16 cellular contexts compared by ENCODE assay signal in genomic region chr9:136867480-136867879, GRCh38. TPM values are rescaled to one million over a fixed set of nuclear protein-coding genes. Genes with fewer than 3 reads are reported as not detected.
A peak's percentile ranks its signal among the peaks of the same experiment; 100 is the strongest.
DNase-seq lines count a peak whose midpoint lies in the region; ATAC-seq and TF ChIP-seq lines count a peak whose summit lies in the region.
"Had no signal": no experiment of that assay in that cellular context is flagged by ENCODE, and none has a peak within 500 bp of the region (broad histone marks: within the 10 kb centered on the region; RNA-seq: fewer than 3 reads in every experiment).

No MANE protein-coding gene starts in this region.

- TF ChIP-seq CTCF in right atrium auricular region (IDR thresholded peaks at IDR 0.05) (no peak), activated B cell treated with CpG ODN at 0.5 μM for 24 hours (IDR thresholded peaks at IDR 0.05) (no peak), left lung (IDR thresholded peaks at IDR 0.05) (no peak)

- H3K27ac ChIP-seq in right atrium auricular region (no peak overlapping the region), left lung (no peak overlapping the region)
- H3K27ac ChIP-seq: prostate gland had no signal

- no peak overlapping the region for H3K27ac Mint-ChIP-seq in activated B cell treated with CpG ODN at 0.5 μM for 24 hours
- H3K27ac Mint-ChIP-seq in stimulated activated naive B cell treated with anti-CD40 and anti-IgM and Interleukin-4, amounts not matched to agents 10 μg/mL and 1 μg/mL and 100 μg/mL, for 72 hours, result no peak overlapping the region

- CTCF ChIA-PET in activated B cell treated with CpG ODN at 0.5 μM for 24 hours (lab: Charles Lee), result no interaction called here

- intact Hi-C loops in left cardiac atrium (cut with DNase I), result loop anchor here in 1 of 2 donors (10.0 kb wide), 1 partner anchor 57 kb away; no protein-coding TSS in a partner anchor
- intact Hi-C loops in activated B cell treated with CpG ODN at 0.5 μM for 24 hours (cut with micrococcal nuclease), result loop anchor here (5.0 kb wide), 1 partner anchor 35 kb away; no protein-coding TSS in a partner anchor
- intact Hi-C loops in left lung (cut with DNase I), result no loop called here

- H3K4me3 ChIP-seq in right atrium auricular region (no peak overlapping the region), left lung (no peak overlapping the region)

- no peaks in the 10 kb centered on the region for H3K27me3 ChIP-seq in right atrium auricular region
- H3K27me3 ChIP-seq in left lung, result no peaks in the 10 kb centered on the region

- POLR2A ChIA-PET in activated B cell treated with CpG ODN at 0.5 μM for 24 hours (lab: Charles Lee), result interaction anchor here (2.4 to 2.5 kb wide), 2 partner anchors 15 to 35 kb away, joined by 11 to 20 read pairs; no protein-coding TSS in a partner anchor

- no peaks in the 10 kb centered on the region for H3K27me3 Mint-ChIP-seq in activated B cell treated with CpG ODN at 0.5 μM for 24 hours
- H3K27me3 Mint-ChIP-seq in stimulated activated naive B cell treated with anti-CD40 and anti-IgM and Interleukin-4, amounts not matched to agents 10 μg/mL and 1 μg/mL and 100 μg/mL, for 72 hours, result no peaks in the 10 kb centered on the region

- peaks cover 15% of the 10 kb centered on the region for H3K4me1 Mint-ChIP-seq in activated B cell treated with CpG ODN at 0.5 μM for 24 hours
- peaks cover 8 to 25% of the 10 kb centered on the region in 2 donors for H3K4me1 Mint-ChIP-seq in stimulated activated naive B cell treated with anti-CD40 and anti-IgM and Interleukin-4, amounts not matched to agents 10 μg/mL and 1 μg/mL and 100 μg/mL, for 72 hours

- H3K36me3 Mint-ChIP-seq in activated B cell treated with CpG ODN at 0.5 μM for 24 hours (ENCODE audit: low read depth), result peaks cover 20% of the 10 kb centered on the region
- H3K36me3 Mint-ChIP-seq in stimulated activated naive B cell treated with anti-CD40 and anti-IgM and Interleukin-4, amounts not matched to agents 10 μg/mL and 1 μg/mL and 100 μg/mL, for 72 hours, result peaks cover 9 to 10% of the 10 kb centered on the region in 2 donors

- DNase-seq in left cardiac atrium (peak; percentile 14), right atrium auricular region (ENCODE audit: low spot score) (no peak), activated B cell treated with CpG ODN at 0.5 μM for 24 hours (no peak), left lung (peak; percentile 5 to 64), DMS79 (lab: John Stamatoyannopoulos, UW) (no peak), NCI-H1694 (lab: John Stamatoyannopoulos, UW) (no peak)
- no peak for DNase-seq in stimulated activated naive B cell treated with anti-CD40 and anti-IgM and Interleukin-4, amounts not matched to agents 10 μg/mL and 1 μg/mL and 100 μg/mL, for 72 hours
- DNase-seq: activated CD8-positive, alpha-beta memory T cell treated with anti-CD3 and anti-CD28 coated beads for 24 hours; AML-193; anterior cingulate cortex; EL; MV-4-11; PC-3; stimulated activated CD4-positive, alpha-beta T cell treated with anti-CD3 and anti-CD28 coated beads, Interleukin-1b, Interleukin-23, amount 100 ng/mL, for 48 hours had no signal

- peaks cover 0 to 26% of the 10 kb centered on the region in 2 donors for H3K4me1 ChIP-seq in right atrium auricular region
- peaks cover 9 to 22% of the 10 kb centered on the region in 2 donors for H3K4me1 ChIP-seq in left lung

- H3K4me3 Mint-ChIP-seq in activated B cell treated with CpG ODN at 0.5 μM for 24 hours, result peak overlapping the region; percentile 73
- H3K4me3 Mint-ChIP-seq in stimulated activated naive B cell treated with anti-CD40 and anti-IgM and Interleukin-4, amounts not matched to agents 10 μg/mL and 1 μg/mL and 100 μg/mL, for 72 hours, result peak overlapping the region; percentile 16 to 50

- H3K36me3 ChIP-seq in right atrium auricular region (peaks cover 14% of the 10 kb centered on the region), left lung (peaks cover 0 to 14% of the 10 kb centered on the region in 2 donors)

- ATAC-seq in left cardiac atrium (no peak), activated B cell treated with CpG ODN at 0.5 μM for 24 hours (ENCODE audit: low read depth) (no peak), left lung (no peak), GM19452 (IDR thresholded peaks at IDR 0.05; ENCODE audit: unreplicated experiment) (no peak)
- ATAC-seq in stimulated activated naive B cell treated with anti-CD40 and anti-IgM and Interleukin-4, amounts not matched to agents 10 μg/mL and 1 μg/mL and 100 μg/mL, for 72 hours (replicated peaks), result no peak
- ATAC-seq: PC-3 had no signal

- H3K9me3 Mint-ChIP-seq in activated B cell treated with CpG ODN at 0.5 μM for 24 hours, result no peaks in the 10 kb centered on the region
- no peaks in the 10 kb centered on the region for H3K9me3 Mint-ChIP-seq in stimulated activated naive B cell treated with anti-CD40 and anti-IgM and Interleukin-4, amounts not matched to agents 10 μg/mL and 1 μg/mL and 100 μg/mL, for 72 hours

- H3K9me3 ChIP-seq in right atrium auricular region (no peaks in the 10 kb centered on the region), left lung (peaks cover 0 to 9% of the 10 kb centered on the region in 2 donors)
- H3K9me3 ChIP-seq: prostate gland had no signal

RNA-seq across cellular contexts. Expression of gene EDF1, which starts 1.4 kb away (rescaled TPM):
- 100 to 1,000 TPM; 296 to 304 TPM for total RNA-seq in left cardiac atrium
- total RNA-seq in right atrium auricular region, result 100 to 1,000 TPM; 329 to 428 TPM
- total RNA-seq in activated B cell treated with CpG ODN at 0.5 μM for 24 hours, result 282 and 298 TPM in 2 replicates
- total RNA-seq in left lung, result 100 to 1,000 TPM; 247 to 288 TPM

RNA-seq across cellular contexts. Expression of gene MAMDC4, which starts 15.3 kb away (rescaled TPM):
- total RNA-seq in left cardiac atrium (1 to 10 TPM; 3.7 to 8.4 TPM), right atrium auricular region (1 to 10 TPM; 1.7 to 2.0 TPM), activated B cell treated with CpG ODN at 0.5 μM for 24 hours (5.2 and 6.1 TPM in 2 replicates), left lung (10 to 100 TPM; 14.7 to 16.0 TPM)

RNA-seq across cellular contexts. Expression of gene PHPT1, which starts 18.3 kb away (rescaled TPM):
- 100 to 1,000 TPM; 184 to 189 TPM for total RNA-seq in left cardiac atrium
- 100 to 1,000 TPM; 140 to 154 TPM for total RNA-seq in right atrium auricular region
- total RNA-seq in activated B cell treated with CpG ODN at 0.5 μM for 24 hours, result 58.8 and 64.6 TPM in 2 replicates
- 100 to 1,000 TPM; 118 to 151 TPM for total RNA-seq in left lung

RNA-seq across cellular contexts. Expression of gene TRAF2, which starts 18.8 kb away (rescaled TPM):
- total RNA-seq in left cardiac atrium (10 to 100 TPM in 1 of 2 donors, 1 to 10 TPM in 1; 8.8 to 11.8 TPM), right atrium auricular region (1 to 10 TPM; 1.9 to 4.1 TPM), activated B cell treated with CpG ODN at 0.5 μM for 24 hours (49.7 and 58.2 TPM in 2 replicates), left lung (10 to 100 TPM; 17.2 to 22.4 TPM)

RNA-seq across cellular contexts. Expression of gene AJM1, which starts 25.2 kb away (rescaled TPM):
- total RNA-seq in left cardiac atrium (1 to 10 TPM; 5.0 to 9.6 TPM), right atrium auricular region (1 to 10 TPM; 2.7 to 3.0 TPM), activated B cell treated with CpG ODN at 0.5 μM for 24 hours (1.0 and 1.6 TPM in 2 replicates), left lung (1 to 10 TPM; 1.7 to 2.6 TPM)

Comparison
In these comparisons a context has a peak if more than half of its experiments do, and no peak if none do; other contexts are left out.
1. DNase-seq: peak in left cardiac atrium (single experiment) and left lung (2 of 2); none in right atrium auricular region (single experiment), activated B cell treated with CpG ODN at 0.5 μM for 24 hours (single experiment), stimulated activated naive B cell treated with anti-CD40 and anti-IgM and Interleukin-4, amounts not matched to agents 10 μg/mL and 1 μg/mL and 100 μg/mL, for 72 hours (single experiment), DMS79 (single experiment) and NCI-H1694 (single experiment).